In genomic region chr12:8956772-8957171, GRCh38 we compare ENCODE assay signal across 18 cellular contexts.
"Had no signal": no experiment of that assay in that cellular context is flagged by ENCODE, and none has a peak within 500 bp of the region (broad histone marks: within the 10 kb centered on the region; RNA-seq: fewer than 3 reads in every experiment).

No MANE protein-coding gene starts in this region.

- H3K4me3 ChIP-seq: gastrocnemius medialis, left lung, spleen had no signal

- H3K9me3 ChIP-seq: gastrocnemius medialis, left lung had no signal

- ATAC-seq: activated CD4-positive, CD25-positive, alpha-beta regulatory T cell treated with anti-CD3 and anti-CD28 coated beads, Interleukin-2, amount 50 U/mL, for 24 hours; esophagus mucosa; gastrocnemius medialis; left lung had no signal

- H3K27ac Mint-ChIP-seq: brain, memory B cell, nephron had no signal

- H3K27ac ChIP-seq: gastrocnemius medialis, left lung had no signal

- H3K4me1 Mint-ChIP-seq: brain, memory B cell, nephron had no signal

- H3K4me3 Mint-ChIP-seq: brain, memory B cell, nephron had no signal

- H3K4me1 ChIP-seq: left lung had no signal

- DNase-seq: activated gamma-delta T cell; anterior cingulate cortex; cortex of kidney; gastrocnemius medialis; head of caudate nucleus; kidney; nucleus accumbens; stimulated activated CD4-positive, alpha-beta T cell treated with anti-CD3 and anti-CD28 coated beads, Interleukin-4, amount 100 ng/mL, for 4 hours; stimulated activated naive CD4-positive, alpha-beta T cell; SW 1271; T-helper 9 cell had no signal

- H3K27me3 ChIP-seq: gastrocnemius medialis, left lung, spleen had no signal

- H3K27me3 Mint-ChIP-seq: brain, memory B cell had no signal
